ENCODE assay signal across 8 cellular contexts in genomic region chr19:31214086-31214485, GRCh38.
DNase-seq lines count a peak whose midpoint lies in the region; ATAC-seq and TF ChIP-seq lines count a peak whose summit lies in the region.

No MANE protein-coding gene starts in this region.

- H3K4me3 Mint-ChIP-seq in T-helper 17 cell = peak overlapping the region; percentile 81

- no peaks in the 10 kb centered on the region for H3K9me3 ChIP-seq in T-helper 17 cell (ENCODE audit: control insufficient read depth, low read length, poor library complexity, severe bottlenecking)

- H3K27ac Mint-ChIP-seq in T-helper 17 cell = peak overlapping the region; percentile 97

- ATAC-seq in HG03354 (IDR thresholded peaks at IDR 0.05; ENCODE audit: poor library complexity, severe bottlenecking, unreplicated experiment) (peak; percentile 83), T-helper 17 cell (peak; percentile 99), GM21528 (IDR thresholded peaks at IDR 0.05; ENCODE audit: low FRiP score, unreplicated experiment) (no peak)

- H3K36me3 ChIP-seq in kidney epithelial cell (ENCODE audit: control insufficient read depth, insufficient read depth, low read length) = no peaks in the 10 kb centered on the region

- no peaks in the 10 kb centered on the region for H3K27me3 ChIP-seq in kidney epithelial cell (ENCODE audit: control insufficient read depth, insufficient read depth, low read length)

- H3K27me3 Mint-ChIP-seq in T-helper 17 cell = no peaks in the 10 kb centered on the region

- DNase-seq in T-helper 17 cell = peak; percentile 55 to 79 (median 74)
- peak; percentile 75 for DNase-seq in activated naive CD8-positive, alpha-beta T cell treated with anti-CD3 and anti-CD28 coated beads, Interleukin-2, amount 50 U/mL, for 16 hours (ENCODE audit: low read depth, low spot score)
- DNase-seq in kidney epithelial cell (ENCODE audit: low read depth) = peak; percentile 97
- DNase-seq in stimulated activated CD8-positive, alpha-beta memory T cell treated with anti-CD3 and anti-CD28 coated beads, Interleukin-15, amount 100 ng/mL, for 4 hours (ENCODE audit: low read depth in 2 of 2) = peak; percentile 71 to 85
- DNase-seq in pons (ENCODE audit: low spot score) = no peak
- no peak for DNase-seq in GM20000 (ENCODE audit: low spot score)

- peaks cover 2% of the 10 kb centered on the region for H3K36me3 Mint-ChIP-seq in T-helper 17 cell (ENCODE audit: low read depth)

- TF ChIP-seq CTCF in kidney epithelial cell (IDR thresholded peaks at IDR 0.05; ENCODE audit: insufficient read depth, low read length, poor library complexity, severe bottlenecking) = no peak
- no peak for TF ChIP-seq CTCF in GM20000 (IDR thresholded peaks at IDR 0.05; ENCODE audit: extremely low read depth, missing control alignments)

- no peak overlapping the region for H3K4me3 ChIP-seq in kidney epithelial cell (ENCODE audit: low read depth, low read length)

- peaks cover 14% of the 10 kb centered on the region for H3K4me1 Mint-ChIP-seq in T-helper 17 cell

Comparison
In these comparisons a context has a peak if more than half of its experiments do, and no peak if none do; other contexts are left out.
1. DNase-seq: peak in T-helper 17 cell (3 of 3), activated naive CD8-positive, alpha-beta T cell treated with anti-CD3 and anti-CD28 coated beads, Interleukin-2, amount 50 U/mL, for 16 hours (single experiment), kidney epithelial cell (single experiment) and stimulated activated CD8-positive, alpha-beta memory T cell treated with anti-CD3 and anti-CD28 coated beads, Interleukin-15, amount 100 ng/mL, for 4 hours (2 of 2); none in pons (single experiment) and GM20000 (single experiment).